Comparison of ENCODE assay signal across 1 cellular context in genomic region chr2:89811295-89811694, GRCh38.
TF ChIP-seq lines count a peak whose summit lies in the region.

No MANE protein-coding gene starts in this region.

TF ChIP-seq in HepG2, 621 proteins besides CTCF, POLR2A, EP300 and RAD21 (continued from another document and continues in another):
- TF ChIP-seq CSRNP1 (CRISPR knock-in tag; IDR thresholded peaks at IDR 0.05) = no peak
- no peak for TF ChIP-seq NFKBIZ (CRISPR knock-in tag; IDR thresholded peaks at IDR 0.05)
- no peak for TF ChIP-seq RERE (CRISPR knock-in tag; IDR thresholded peaks at IDR 0.05; ENCODE audit: low read depth)
- no peak for TF ChIP-seq SNAPC2 (CRISPR knock-in tag; IDR thresholded peaks at IDR 0.05)
- TF ChIP-seq, protein P1, sequence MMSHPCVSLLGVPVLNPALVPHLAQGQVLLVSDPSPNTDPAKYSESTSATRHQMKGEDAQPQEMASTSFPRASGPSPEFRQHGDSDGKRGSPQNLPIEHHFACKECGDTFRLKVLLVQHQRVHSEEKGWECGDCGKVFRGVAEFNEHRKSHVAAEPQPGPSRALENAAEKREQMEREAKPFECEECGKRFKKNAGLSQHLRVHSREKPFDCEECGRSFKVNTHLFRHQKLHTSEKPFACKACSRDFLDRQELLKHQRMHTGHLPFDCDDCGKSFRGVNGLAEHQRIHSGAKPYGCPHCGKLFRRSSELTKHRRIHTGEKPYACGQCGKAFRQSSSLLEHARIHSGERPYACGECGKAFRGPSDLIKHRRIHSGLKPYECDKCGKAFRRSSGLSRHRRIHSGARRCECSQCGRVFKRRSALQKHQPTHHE (CRISPR knock-in tag; IDR thresholded peaks at IDR 0.05; ENCODE audit: borderline replicate concordance) = no peak
- no peak for TF ChIP-seq SYNCRIP (IDR thresholded peaks at IDR 0.05; ENCODE audit: insufficient read depth, low read depth, low read length)
- TF ChIP-seq ATM (IDR thresholded peaks at IDR 0.05; ENCODE audit: borderline replicate concordance) = peak; percentile 79; the same call in 1 of the 2 replicates
- no peak for TF ChIP-seq GATAD1 (CRISPR knock-in tag; IDR thresholded peaks at IDR 0.05)
- TF ChIP-seq ZFP82 (CRISPR knock-in tag; IDR thresholded peaks at IDR 0.05; ENCODE audit: borderline replicate concordance) = no peak
- no peak for TF ChIP-seq ZNF674 (CRISPR knock-in tag; IDR thresholded peaks at IDR 0.05; ENCODE audit: low read depth)
- TF ChIP-seq SIX1 (CRISPR knock-in tag; IDR thresholded peaks at IDR 0.05; ENCODE audit: borderline replicate concordance) = no peak
- no peak for TF ChIP-seq U2AF1 (optimal IDR thresholded peaks at IDR 0.05; ENCODE audit: low read depth, low read length)
- TF ChIP-seq, protein P2, sequence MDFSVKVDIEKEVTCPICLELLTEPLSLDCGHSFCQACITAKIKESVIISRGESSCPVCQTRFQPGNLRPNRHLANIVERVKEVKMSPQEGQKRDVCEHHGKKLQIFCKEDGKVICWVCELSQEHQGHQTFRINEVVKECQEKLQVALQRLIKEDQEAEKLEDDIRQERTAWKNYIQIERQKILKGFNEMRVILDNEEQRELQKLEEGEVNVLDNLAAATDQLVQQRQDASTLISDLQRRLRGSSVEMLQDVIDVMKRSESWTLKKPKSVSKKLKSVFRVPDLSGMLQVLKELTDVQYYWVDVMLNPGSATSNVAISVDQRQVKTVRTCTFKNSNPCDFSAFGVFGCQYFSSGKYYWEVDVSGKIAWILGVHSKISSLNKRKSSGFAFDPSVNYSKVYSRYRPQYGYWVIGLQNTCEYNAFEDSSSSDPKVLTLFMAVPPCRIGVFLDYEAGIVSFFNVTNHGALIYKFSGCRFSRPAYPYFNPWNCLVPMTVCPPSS (IDR thresholded peaks at IDR 0.05) = peak; percentile 64; the same call in 1 of the 2 replicates
- TF ChIP-seq, protein P3, sequence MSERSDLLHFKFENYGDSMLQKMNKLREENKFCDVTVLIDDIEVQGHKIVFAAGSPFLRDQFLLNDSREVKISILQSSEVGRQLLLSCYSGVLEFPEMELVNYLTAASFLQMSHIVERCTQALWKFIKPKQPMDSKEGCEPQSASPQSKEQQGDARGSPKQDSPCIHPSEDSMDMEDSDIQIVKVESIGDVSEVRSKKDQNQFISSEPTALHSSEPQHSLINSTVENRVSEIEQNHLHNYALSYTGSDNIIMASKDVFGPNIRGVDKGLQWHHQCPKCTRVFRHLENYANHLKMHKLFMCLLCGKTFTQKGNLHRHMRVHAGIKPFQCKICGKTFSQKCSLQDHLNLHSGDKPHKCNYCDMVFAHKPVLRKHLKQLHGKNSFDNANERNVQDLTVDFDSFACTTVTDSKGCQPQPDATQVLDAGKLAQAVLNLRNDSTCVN (CRISPR knock-in tag; IDR thresholded peaks at IDR 0.05; ENCODE audit: borderline replicate concordance) = no peak
- no peak for TF ChIP-seq ATF7-NPFF (CRISPR knock-in tag; IDR thresholded peaks at IDR 0.05; ENCODE audit: low read depth)
- TF ChIP-seq ZNF550 (CRISPR knock-in tag; IDR thresholded peaks at IDR 0.05; ENCODE audit: borderline replicate concordance) = no peak
- TF ChIP-seq, protein P4, sequence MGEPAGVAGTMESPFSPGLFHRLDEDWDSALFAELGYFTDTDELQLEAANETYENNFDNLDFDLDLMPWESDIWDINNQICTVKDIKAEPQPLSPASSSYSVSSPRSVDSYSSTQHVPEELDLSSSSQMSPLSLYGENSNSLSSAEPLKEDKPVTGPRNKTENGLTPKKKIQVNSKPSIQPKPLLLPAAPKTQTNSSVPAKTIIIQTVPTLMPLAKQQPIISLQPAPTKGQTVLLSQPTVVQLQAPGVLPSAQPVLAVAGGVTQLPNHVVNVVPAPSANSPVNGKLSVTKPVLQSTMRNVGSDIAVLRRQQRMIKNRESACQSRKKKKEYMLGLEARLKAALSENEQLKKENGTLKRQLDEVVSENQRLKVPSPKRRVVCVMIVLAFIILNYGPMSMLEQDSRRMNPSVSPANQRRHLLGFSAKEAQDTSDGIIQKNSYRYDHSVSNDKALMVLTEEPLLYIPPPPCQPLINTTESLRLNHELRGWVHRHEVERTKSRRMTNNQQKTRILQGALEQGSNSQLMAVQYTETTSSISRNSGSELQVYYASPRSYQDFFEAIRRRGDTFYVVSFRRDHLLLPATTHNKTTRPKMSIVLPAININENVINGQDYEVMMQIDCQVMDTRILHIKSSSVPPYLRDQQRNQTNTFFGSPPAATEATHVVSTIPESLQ (CRISPR knock-in tag; conservative IDR thresholded peaks at IDR 0.05) = no peak
- TF ChIP-seq AGO1 (IDR thresholded peaks at IDR 0.05; ENCODE audit: low read depth, low read length, poor library complexity, severe bottlenecking) = no peak
- no peak for TF ChIP-seq GABPB1 (CRISPR knock-in tag; IDR thresholded peaks at IDR 0.05)
- 0 out of 2 replicates have a peak, but pooled peaks have one; percentile 45 for TF ChIP-seq FOXK2 (IDR thresholded peaks at IDR 0.05)
- no peak for TF ChIP-seq GMEB1 (CRISPR knock-in tag; IDR thresholded peaks at IDR 0.05; ENCODE audit: borderline replicate concordance)
- TF ChIP-seq ZNF407 (CRISPR knock-in tag; IDR thresholded peaks at IDR 0.05; ENCODE audit: not compliant biosample characterization) = no peak
- TF ChIP-seq, protein P5, sequence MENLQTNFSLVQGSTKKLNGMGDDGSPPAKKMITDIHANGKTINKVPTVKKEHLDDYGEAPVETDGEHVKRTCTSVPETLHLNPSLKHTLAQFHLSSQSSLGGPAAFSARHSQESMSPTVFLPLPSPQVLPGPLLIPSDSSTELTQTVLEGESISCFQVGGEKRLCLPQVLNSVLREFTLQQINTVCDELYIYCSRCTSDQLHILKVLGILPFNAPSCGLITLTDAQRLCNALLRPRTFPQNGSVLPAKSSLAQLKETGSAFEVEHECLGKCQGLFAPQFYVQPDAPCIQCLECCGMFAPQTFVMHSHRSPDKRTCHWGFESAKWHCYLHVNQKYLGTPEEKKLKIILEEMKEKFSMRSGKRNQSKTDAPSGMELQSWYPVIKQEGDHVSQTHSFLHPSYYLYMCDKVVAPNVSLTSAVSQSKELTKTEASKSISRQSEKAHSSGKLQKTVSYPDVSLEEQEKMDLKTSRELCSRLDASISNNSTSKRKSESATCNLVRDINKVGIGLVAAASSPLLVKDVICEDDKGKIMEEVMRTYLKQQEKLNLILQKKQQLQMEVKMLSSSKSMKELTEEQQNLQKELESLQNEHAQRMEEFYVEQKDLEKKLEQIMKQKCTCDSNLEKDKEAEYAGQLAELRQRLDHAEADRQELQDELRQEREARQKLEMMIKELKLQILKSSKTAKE (CRISPR knock-in tag; IDR thresholded peaks at IDR 0.05; ENCODE audit: borderline replicate concordance) = no peak
- 0 out of 2 replicates have a peak, but pooled peaks have one; percentile 27 for TF ChIP-seq NFRKB (IDR thresholded peaks at IDR 0.05)
- TF ChIP-seq LCORL (IDR thresholded peaks at IDR 0.05) = 0 out of 2 replicates have a peak, but pooled peaks have one; percentile 34
- TF ChIP-seq LCORL (CRISPR knock-in tag; IDR thresholded peaks at IDR 0.05) = no peak
- no peak for TF ChIP-seq HNRNPLL (IDR thresholded peaks at IDR 0.05; ENCODE audit: low read depth, low read length, poor library complexity, severe bottlenecking)
- no peak for TF ChIP-seq ELF4 (CRISPR knock-in tag; IDR thresholded peaks at IDR 0.05; ENCODE audit: borderline replicate concordance)
